Comparison of ENCODE assay signal across 9 cellular contexts in the genomic region with DNA sequence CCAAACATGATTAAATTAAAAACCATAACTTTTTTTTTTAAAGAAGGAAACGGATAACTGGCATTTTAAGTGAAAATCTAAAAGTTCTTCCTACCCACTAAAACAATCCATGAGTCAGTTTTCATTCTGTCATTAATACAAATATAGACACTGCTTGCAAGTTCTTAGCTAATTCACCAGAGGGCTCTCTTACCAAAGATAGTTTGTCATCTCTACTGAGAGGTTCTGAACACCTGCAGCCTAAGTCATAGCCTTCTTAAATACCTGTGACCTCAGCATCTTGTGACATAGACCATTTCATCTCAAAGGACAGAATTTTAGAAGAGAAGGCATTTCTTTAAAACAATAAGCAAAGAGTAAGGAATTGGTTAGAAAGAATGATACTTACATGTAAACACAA.
DNase-seq lines count a peak whose midpoint lies in the region; ATAC-seq and TF ChIP-seq lines count a peak whose summit lies in the region.
"Had no signal": no experiment of that assay in that cellular context is flagged by ENCODE, and none has a peak within 500 bp of the region (broad histone marks: within the 10 kb centered on the region; RNA-seq: fewer than 3 reads in every experiment).

No MANE protein-coding gene starts in this region.

- no peak overlapping the region for H3K14ac ChIP-seq in H9 (ENCODE audit: insufficient read depth, low read length)

- H3K23me2 ChIP-seq in H9 (ENCODE audit: insufficient read length, low read depth, low read length, poor library complexity, severe bottlenecking) = no peaks in the 10 kb centered on the region

- H3K56ac ChIP-seq in H9 (ENCODE audit: insufficient read length, low read depth, low read length) = no peak overlapping the region

- no peaks in the 10 kb centered on the region for H3K79me1 ChIP-seq in H9 (ENCODE audit: insufficient read depth, low read depth, low read length, poor library complexity, severe bottlenecking)

- H2AFZ ChIP-seq in H9 (ENCODE audit: low read length) = no peak overlapping the region

- H2AK5ac ChIP-seq in H9 (ENCODE audit: insufficient read length, low read length) = no peak overlapping the region

- no peak overlapping the region for H2BK15ac ChIP-seq in H9 (ENCODE audit: low read depth, low read length)

- no peak overlapping the region for H3T11ph ChIP-seq in H9 (ENCODE audit: low read length)

- H3K27me3 Mint-ChIP-seq in H9 (ENCODE audit: low read depth) = no peaks in the 10 kb centered on the region
- H3K27me3 Mint-ChIP-seq in nephron progenitor cell (ENCODE audit: low read depth, poor library complexity) = no peaks in the 10 kb centered on the region

- no peak overlapping the region for H3K27ac ChIP-seq in H9 (ENCODE audit: insufficient read length, low read depth, low read length)

- peaks cover 43 to 50% of the 10 kb centered on the region in 2 experiments for H3K9me3 Mint-ChIP-seq in H9
- H3K9me3 Mint-ChIP-seq in nephron progenitor cell = peaks cover 9% of the 10 kb centered on the region

- TF ChIP-seq CTCF in H9 (conservative IDR thresholded peaks at IDR 0.05) (peak; percentile 34; the same call in 2 of the 3 replicates), nephron progenitor cell (IDR thresholded peaks at IDR 0.05) (no peak)

- H3K27me3 ChIP-seq in H9 (ENCODE audit: insufficient read depth, low read length) = no peaks in the 10 kb centered on the region

- H3K9me3 ChIP-seq in H9 (ENCODE audit: control insufficient read depth, low read depth, low read length) = peaks cover 13% of the 10 kb centered on the region

- H4K5ac ChIP-seq in H9 (ENCODE audit: insufficient read length, low read depth, low read length) = no peak overlapping the region

- H4K8ac ChIP-seq in H9 (replicated peaks; ENCODE audit: insufficient read length, low read depth, low read length) = no peak overlapping the region

- H2BK5ac ChIP-seq in H9 (ENCODE audit: insufficient read length, low read length) = no peak overlapping the region

- no peak overlapping the region for H3K23ac ChIP-seq in H9 (ENCODE audit: insufficient read length, low read depth, low read length)

- no peaks in the 10 kb centered on the region for H4K20me1 ChIP-seq in H9 (ENCODE audit: control insufficient read depth, insufficient read depth, insufficient read length)

- peak; percentile 5 for DNase-seq in Ammon's horn (ENCODE audit: low spot score)
- no peak for DNase-seq in H9
- peak; percentile 18 for DNase-seq in RPMI7951 (ENCODE audit: low read depth)
- peak; percentile 3 for DNase-seq in glomerular endothelial cell (ENCODE audit: extremely low read depth, low read depth, low spot score)
- no peak for DNase-seq in HK-2 (ENCODE audit: unreplicated experiment)
- no peak for DNase-seq in nephron progenitor cell
- DNase-seq: T-helper 17 cell had no signal

- H2BK20ac ChIP-seq in H9 (ENCODE audit: low read depth, low read length, poor library complexity, severe bottlenecking) = no peak overlapping the region

- WGBS in H9 (ENCODE audit: extremely low coverage, insufficient read length, low lambda C conversion rate) = no CpG with 5 or more reads among the region's 1 CpG

- no peak for ATAC-seq in HG02884 (IDR thresholded peaks at IDR 0.05; ENCODE audit: unreplicated experiment)
- ATAC-seq in HG02973 (IDR thresholded peaks at IDR 0.05; ENCODE audit: unreplicated experiment) = no peak
- ATAC-seq: T-helper 17 cell had no signal

- H3K27ac Mint-ChIP-seq in H9 (no peak overlapping the region), nephron progenitor cell (no peak overlapping the region)
- H3K27ac Mint-ChIP-seq: T-helper 17 cell had no signal

- H3K4me1 ChIP-seq in H9 (ENCODE audit: insufficient read depth, low read length) = no peaks in the 10 kb centered on the region

- no peak overlapping the region for H3K4me2 ChIP-seq in H9 (ENCODE audit: insufficient read depth, insufficient read length, low read length)

- H3K36me3 Mint-ChIP-seq in H9 (ENCODE audit: insufficient read depth in 1 of 3, low read depth in 3 of 3) (peaks cover 10 to 38% (median 12%) of the 10 kb centered on the region in 3 experiments; a peak in 4 of 7 replicates), nephron progenitor cell (ENCODE audit: low read depth) (peaks cover 19% of the 10 kb centered on the region)

- H3K79me2 ChIP-seq in H9 (ENCODE audit: insufficient read depth, low read length) = no peaks in the 10 kb centered on the region

- H3K18ac ChIP-seq in H9 (ENCODE audit: insufficient read length, low read depth, low read length) = no peak overlapping the region

- no peak overlapping the region for H2BK120ac ChIP-seq in H9 (ENCODE audit: low read depth, low read length, poor library complexity, severe bottlenecking)

- no peak overlapping the region for H2BK12ac ChIP-seq in H9 (ENCODE audit: insufficient read length, low read depth, low read length)

- H3K9ac ChIP-seq in H9 (ENCODE audit: extremely low read depth, insufficient read length, low read length) = no peak overlapping the region

- no peak overlapping the region for H4K91ac ChIP-seq in H9 (ENCODE audit: insufficient read length, low read depth, low read length)

- H3K4me3 Mint-ChIP-seq in H9 (no peak overlapping the region; a peak in 1 of 5 replicates), nephron progenitor cell (no peak overlapping the region)
- H3K4me3 Mint-ChIP-seq: T-helper 17 cell had no signal

- H3K4me1 Mint-ChIP-seq in H9 = no peaks in the 10 kb centered on the region
- no peaks in the 10 kb centered on the region for H3K4me1 Mint-ChIP-seq in nephron progenitor cell
- H3K4me1 Mint-ChIP-seq: T-helper 17 cell had no signal

- no peak overlapping the region for H3K4ac ChIP-seq in H9 (ENCODE audit: low read depth, low read length)

Comparison
In these comparisons a context has a peak if more than half of its experiments do, and no peak if none do; other contexts are left out.
1. DNase-seq: peak in Ammon's horn (single experiment), RPMI7951 (single experiment) and glomerular endothelial cell (single experiment); none in H9 (single experiment), HK-2 (single experiment) and nephron progenitor cell (single experiment).